ENCODE assay signal across 14 cellular contexts in the genomic region with DNA sequence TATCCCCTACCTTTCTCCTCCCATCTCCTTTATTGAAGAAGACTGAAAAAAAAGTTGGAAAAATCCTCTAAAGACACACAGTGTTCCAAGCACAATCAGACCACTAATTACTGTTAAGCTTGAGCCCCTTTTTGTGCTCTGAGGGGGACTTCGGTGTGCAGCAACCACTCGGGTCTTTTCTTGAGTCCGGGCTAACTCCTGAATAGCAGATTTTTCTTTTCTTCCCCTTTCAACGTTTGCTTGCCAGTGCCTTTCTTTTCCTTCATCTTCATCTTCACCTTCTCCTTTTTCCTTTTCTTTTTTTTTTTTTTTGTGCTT.
"Had no signal": no experiment of that assay in that cellular context is flagged by ENCODE, and none has a peak within 500 bp of the region (broad histone marks: within the 10 kb centered on the region; RNA-seq: fewer than 3 reads in every experiment).

No MANE protein-coding gene starts in this region.

- H3K36me3 ChIP-seq: breast epithelium, heart left ventricle, pancreas, thyroid gland, uterus had no signal

- H3K4me1 ChIP-seq: breast epithelium, pancreas, uterus had no signal

- H3K4me3 ChIP-seq: breast epithelium, heart left ventricle, pancreas, thyroid gland, uterus had no signal

- H3K4me3 Mint-ChIP-seq: activated T-cell treated with anti-CD3 and anti-CD28 coated beads, Interleukin-2, amount 50 U/mL, for 4 hours; stimulated activated naive CD8-positive, alpha-beta T cell treated with anti-CD3 and anti-CD28 coated beads, Interleukin-15, Interleukin-2, amounts not matched to agents 100 ng/mL and 50 ng/mL, for 24 hours had no signal

- H3K36me3 Mint-ChIP-seq: activated naive CD4-positive, alpha-beta T cell treated with anti-CD3 and anti-CD28 coated beads, Interleukin-2, amount 50 U/mL, for 72 hours had no signal

- H3K27ac Mint-ChIP-seq: activated naive CD4-positive, alpha-beta T cell treated with anti-CD3 and anti-CD28 coated beads, Interleukin-2, amount 50 U/mL, for 72 hours; stimulated activated naive CD8-positive, alpha-beta T cell treated with anti-CD3 and anti-CD28 coated beads, Interleukin-15, Interleukin-2, amounts not matched to agents 100 ng/mL and 50 ng/mL, for 24 hours had no signal

- H3K9me3 ChIP-seq: breast epithelium, heart left ventricle, pancreas, thyroid gland, uterus had no signal

- DNase-seq: activated CD4-positive, alpha-beta T cell treated with anti-CD3 and anti-CD28 coated beads, Interleukin-2, amount 50 U/mL, for 48 hours; activated effector memory CD4-positive, alpha-beta T cell treated with anti-CD3 and anti-CD28 coated beads, Interleukin-2, amount 50 U/mL, for 16 hours; activated T-cell treated with anti-CD3 and anti-CD28 coated beads, Interleukin-2, amount 50 U/mL, for 4 hours; amniotic stem cell; effector CD4-positive, alpha-beta T cell; heart left ventricle; pancreas; stimulated activated CD4-positive, alpha-beta T cell treated with anti-CD3 and anti-CD28 coated beads, Interleukin-15, amount 100 ng/mL, for 24 hours; stimulated activated CD4-positive, alpha-beta T cell treated with anti-CD3 and anti-CD28 coated beads, Interleukin-4, amount 100 ng/mL, for 24 hours; thyroid gland; uterus had no signal

- H3K27me3 ChIP-seq: breast epithelium, heart left ventricle, pancreas, thyroid gland, uterus had no signal

- H3K9me3 Mint-ChIP-seq: activated naive CD4-positive, alpha-beta T cell treated with anti-CD3 and anti-CD28 coated beads, Interleukin-2, amount 50 U/mL, for 72 hours; activated T-cell treated with anti-CD3 and anti-CD28 coated beads, Interleukin-2, amount 50 U/mL, for 4 hours; stimulated activated naive CD8-positive, alpha-beta T cell treated with anti-CD3 and anti-CD28 coated beads, Interleukin-15, Interleukin-2, amounts not matched to agents 100 ng/mL and 50 ng/mL, for 24 hours had no signal

- H3K27ac ChIP-seq: breast epithelium, pancreas, thyroid gland, uterus had no signal
